14 cellular contexts compared by ENCODE assay signal in genomic region chr15:52615302-52615701, GRCh38. TPM values are rescaled to one million over a fixed set of nuclear protein-coding genes. Genes with fewer than 3 reads are reported as not detected.
A peak's percentile ranks its signal among the peaks of the same experiment; 100 is the strongest.
DNase-seq lines count a peak whose midpoint lies in the region; ATAC-seq and TF ChIP-seq lines count a peak whose summit lies in the region.
"Had no signal": no experiment of that assay in that cellular context is flagged by ENCODE, and none has a peak within 500 bp of the region (broad histone marks: within the 10 kb centered on the region; RNA-seq: fewer than 3 reads in every experiment).

No MANE protein-coding gene starts in this region.

- ATAC-seq in left lung: peak; percentile 92
- no peak for ATAC-seq in HG03097 (IDR thresholded peaks at IDR 0.05; ENCODE audit: low FRiP score, unreplicated experiment)
- ATAC-seq: CD8-positive, alpha-beta T cell had no signal

- H3K4me3 Mint-ChIP-seq in Caco-2 (ENCODE audit: unreplicated experiment): peak overlapping the region; percentile 42
- H3K4me3 Mint-ChIP-seq in mesothelial cell of epicardium: no peak overlapping the region
- H3K4me3 Mint-ChIP-seq: CD14-positive monocyte; CD8-positive, alpha-beta T cell; HFFc6 had no signal

- H3K27me3 Mint-ChIP-seq in Caco-2 (ENCODE audit: insufficient read depth, unreplicated experiment): no peaks in the 10 kb centered on the region
- H3K27me3 Mint-ChIP-seq in mesothelial cell of epicardium (ENCODE audit: low read depth): no peaks in the 10 kb centered on the region

- no peak overlapping the region for H3K4me3 ChIP-seq in Caco-2 (ENCODE audit: low read depth, low read length)
- no peak overlapping the region for H3K4me3 ChIP-seq in left lung

- H3K27me3 ChIP-seq in Caco-2 (replicated peaks; ENCODE audit: control insufficient read depth, insufficient read depth, low read length): no peaks in the 10 kb centered on the region
- no peaks in the 10 kb centered on the region for H3K27me3 ChIP-seq in left lung

- peaks cover 8% of the 10 kb centered on the region for H3K36me3 Mint-ChIP-seq in Caco-2 (ENCODE audit: insufficient read depth, unreplicated experiment)
- H3K36me3 Mint-ChIP-seq in mesothelial cell of epicardium: peaks cover 24% of the 10 kb centered on the region

- H3K4me1 Mint-ChIP-seq in Caco-2 (ENCODE audit: low read depth, unreplicated experiment) (peaks cover 16% of the 10 kb centered on the region), mesothelial cell of epicardium (peaks cover 9% of the 10 kb centered on the region)
- H3K4me1 Mint-ChIP-seq: CD14-positive monocyte had no signal

- POLR2A ChIA-PET in Caco-2 (lab: Charles Lee): no interaction called here

- BruUV-seq in Caco-2 (replicated peaks; lab: Mats Ljungman, UMichigan): no TSS peak

- H3K9me3 ChIP-seq in Caco-2 (no peaks in the 10 kb centered on the region), left lung (no peaks in the 10 kb centered on the region)

- intact Hi-C loops in Caco-2 (cut with micrococcal nuclease; ENCODE audit: unreplicated experiment) (loop anchor here (1.0 to 5.0 kb wide), 3 partner anchors 46 to 88 kb away; partner anchors contain the start of genes ARPP19 and MYO5A), left lung (cut with DNase I) (no loop called here)

- CTCF ChIA-PET in Caco-2 (lab: Charles Lee): no interaction called here

- TF ChIP-seq CTCF in Caco-2 (IDR thresholded peaks at IDR 0.05; ENCODE audit: insufficient read depth in 1 of 2, low read depth in 1 of 2, low read length in 1 of 2, severe bottlenecking in 1 of 2, unreplicated experiment in 1 of 2) (no peak), left lung (IDR thresholded peaks at IDR 0.05) (no peak), mesothelial cell of epicardium (IDR thresholded peaks at IDR 0.05; ENCODE audit: unreplicated experiment) (no peak)

- peak overlapping the region in 1 of 2 donors; percentile 8 for H3K27ac ChIP-seq in left lung
- H3K27ac ChIP-seq: 22Rv1 had no signal

- peak overlapping the region; percentile 78 for H3K27ac Mint-ChIP-seq in Caco-2 (ENCODE audit: unreplicated experiment)
- H3K27ac Mint-ChIP-seq in mesothelial cell of epicardium: peak overlapping the region; percentile 63
- H3K27ac Mint-ChIP-seq: CD14-positive monocyte; CD8-positive, alpha-beta T cell; HFFc6 had no signal

- DNase-seq in SIG-M5 treated with dmso at 0.1 percent for 504 hours (lab: John Stamatoyannopoulos, UW; ENCODE audit: unreplicated experiment) (peak; percentile 9), SIG-M5 (lab: John Stamatoyannopoulos, UW) (no peak), Caco-2 (peak in 1 of 2 experiments; percentile 43), left lung (no peak), mesothelial cell of epicardium (ENCODE audit: low spot score in 2 of 2, unreplicated experiment in 2 of 2) (no peak), DMS53 treated with DMSO at 0.1 percent for 48 hours (lab: John Stamatoyannopoulos, UW; ENCODE audit: unreplicated experiment) (no peak), hypothalamus (lab: John Stamatoyannopoulos, UW) (no peak)
- DNase-seq: CD8-positive, alpha-beta T cell; COR-L47; HCEC 1CT; HFFc6 had no signal

- peaks cover 26% of the 10 kb centered on the region for H3K4me1 ChIP-seq in Caco-2
- H3K4me1 ChIP-seq in left lung: no peaks in the 10 kb centered on the region

- no peaks in the 10 kb centered on the region for H3K9me3 Mint-ChIP-seq in Caco-2 (ENCODE audit: unreplicated experiment)
- no peaks in the 10 kb centered on the region for H3K9me3 Mint-ChIP-seq in mesothelial cell of epicardium
- H3K9me3 Mint-ChIP-seq: CD14-positive monocyte; CD8-positive, alpha-beta T cell; HFFc6 had no signal

- no peaks in the 10 kb centered on the region for H3K36me3 ChIP-seq in Caco-2 (ENCODE audit: control insufficient read depth, insufficient read depth, low read length)
- peaks cover 0 to 38% of the 10 kb centered on the region in 2 donors for H3K36me3 ChIP-seq in left lung

RNA-seq across cellular contexts. Expression of gene ARPP19, which starts 46.5 kb away (rescaled TPM):
- 164 and 184 TPM in 2 replicates for total RNA-seq in Caco-2 (2022)
- total RNA-seq in left lung: 100 to 1,000 TPM; 152 to 158 TPM
- total RNA-seq in mesothelial cell of epicardium: 144 to 152 TPM (median 146 TPM) in 3 replicates
